1 cellular context compared by ENCODE assay signal in the genomic region with DNA sequence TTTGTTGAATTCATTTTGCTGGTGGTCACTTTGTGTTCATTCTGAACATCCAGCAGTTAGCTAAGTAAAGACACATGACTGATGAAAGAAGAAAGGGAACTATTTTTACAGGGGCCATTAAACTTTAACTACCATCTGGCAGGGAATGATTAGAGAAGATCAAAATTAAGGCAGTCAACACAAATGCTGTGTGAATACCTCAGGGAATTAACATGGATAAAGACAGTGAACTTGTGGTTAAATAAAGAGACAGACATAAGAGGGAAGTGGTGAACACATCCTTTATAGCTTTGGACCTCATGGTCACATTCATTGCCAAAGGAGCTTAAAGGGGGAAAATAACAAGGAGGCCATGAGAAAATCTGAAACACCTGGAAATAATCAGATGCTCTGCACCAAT.
TF ChIP-seq lines count a peak whose summit lies in the region.

No MANE protein-coding gene starts in this region.

TF ChIP-seq in HEK293, 187 proteins besides CTCF, POLR2A, EP300 and RAD21 (continued from another document and continues in another):
- TF ChIP-seq, protein P1, sequence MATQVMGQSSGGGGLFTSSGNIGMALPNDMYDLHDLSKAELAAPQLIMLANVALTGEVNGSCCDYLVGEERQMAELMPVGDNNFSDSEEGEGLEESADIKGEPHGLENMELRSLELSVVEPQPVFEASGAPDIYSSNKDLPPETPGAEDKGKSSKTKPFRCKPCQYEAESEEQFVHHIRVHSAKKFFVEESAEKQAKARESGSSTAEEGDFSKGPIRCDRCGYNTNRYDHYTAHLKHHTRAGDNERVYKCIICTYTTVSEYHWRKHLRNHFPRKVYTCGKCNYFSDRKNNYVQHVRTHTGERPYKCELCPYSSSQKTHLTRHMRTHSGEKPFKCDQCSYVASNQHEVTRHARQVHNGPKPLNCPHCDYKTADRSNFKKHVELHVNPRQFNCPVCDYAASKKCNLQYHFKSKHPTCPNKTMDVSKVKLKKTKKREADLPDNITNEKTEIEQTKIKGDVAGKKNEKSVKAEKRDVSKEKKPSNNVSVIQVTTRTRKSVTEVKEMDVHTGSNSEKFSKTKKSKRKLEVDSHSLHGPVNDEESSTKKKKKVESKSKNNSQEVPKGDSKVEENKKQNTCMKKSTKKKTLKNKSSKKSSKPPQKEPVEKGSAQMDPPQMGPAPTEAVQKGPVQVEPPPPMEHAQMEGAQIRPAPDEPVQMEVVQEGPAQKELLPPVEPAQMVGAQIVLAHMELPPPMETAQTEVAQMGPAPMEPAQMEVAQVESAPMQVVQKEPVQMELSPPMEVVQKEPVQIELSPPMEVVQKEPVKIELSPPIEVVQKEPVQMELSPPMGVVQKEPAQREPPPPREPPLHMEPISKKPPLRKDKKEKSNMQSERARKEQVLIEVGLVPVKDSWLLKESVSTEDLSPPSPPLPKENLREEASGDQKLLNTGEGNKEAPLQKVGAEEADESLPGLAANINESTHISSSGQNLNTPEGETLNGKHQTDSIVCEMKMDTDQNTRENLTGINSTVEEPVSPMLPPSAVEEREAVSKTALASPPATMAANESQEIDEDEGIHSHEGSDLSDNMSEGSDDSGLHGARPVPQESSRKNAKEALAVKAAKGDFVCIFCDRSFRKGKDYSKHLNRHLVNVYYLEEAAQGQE (tag by site-specific recombination; IDR thresholded peaks at IDR 0.05), result no peak
- TF ChIP-seq ZNF266 (tag by site-specific recombination; IDR thresholded peaks at IDR 0.05; ENCODE audit: low read depth), result no peak
- no peak for TF ChIP-seq ZNF664 (tag by site-specific recombination; IDR thresholded peaks at IDR 0.05)
- no peak for TF ChIP-seq ZNF155 (tag by site-specific recombination; IDR thresholded peaks at IDR 0.05)
- no peak for TF ChIP-seq ZNF610 (tag by site-specific recombination; IDR thresholded peaks at IDR 0.05; ENCODE audit: borderline replicate concordance)
- TF ChIP-seq ZNF776 (tag by site-specific recombination; IDR thresholded peaks at IDR 0.05; ENCODE audit: borderline replicate concordance), result no peak
- TF ChIP-seq, protein P2, sequence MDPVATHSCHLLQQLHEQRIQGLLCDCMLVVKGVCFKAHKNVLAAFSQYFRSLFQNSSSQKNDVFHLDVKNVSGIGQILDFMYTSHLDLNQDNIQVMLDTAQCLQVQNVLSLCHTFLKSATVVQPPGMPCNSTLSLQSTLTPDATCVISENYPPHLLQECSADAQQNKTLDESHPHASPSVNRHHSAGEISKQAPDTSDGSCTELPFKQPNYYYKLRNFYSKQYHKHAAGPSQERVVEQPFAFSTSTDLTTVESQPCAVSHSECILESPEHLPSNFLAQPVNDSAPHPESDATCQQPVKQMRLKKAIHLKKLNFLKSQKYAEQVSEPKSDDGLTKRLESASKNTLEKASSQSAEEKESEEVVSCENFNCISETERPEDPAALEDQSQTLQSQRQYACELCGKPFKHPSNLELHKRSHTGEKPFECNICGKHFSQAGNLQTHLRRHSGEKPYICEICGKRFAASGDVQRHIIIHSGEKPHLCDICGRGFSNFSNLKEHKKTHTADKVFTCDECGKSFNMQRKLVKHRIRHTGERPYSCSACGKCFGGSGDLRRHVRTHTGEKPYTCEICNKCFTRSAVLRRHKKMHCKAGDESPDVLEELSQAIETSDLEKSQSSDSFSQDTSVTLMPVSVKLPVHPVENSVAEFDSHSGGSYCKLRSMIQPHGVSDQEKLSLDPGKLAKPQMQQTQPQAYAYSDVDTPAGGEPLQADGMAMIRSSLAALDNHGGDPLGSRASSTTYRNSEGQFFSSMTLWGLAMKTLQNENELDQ (tag by site-specific recombination; IDR thresholded peaks at IDR 0.05; ENCODE audit: low read depth), result no peak
- no peak for TF ChIP-seq ZNF629 (tag by site-specific recombination; IDR thresholded peaks at IDR 0.05)
- TF ChIP-seq ZNF830 (tag by site-specific recombination; IDR thresholded peaks at IDR 0.05; ENCODE audit: low read depth), result no peak
- TF ChIP-seq ZNF549 (tag by site-specific recombination; IDR thresholded peaks at IDR 0.05), result no peak
- TF ChIP-seq KLF16 (tag by site-specific recombination; IDR thresholded peaks at IDR 0.05), result peak; percentile 24; the same call in 1 of the 2 replicates
- no peak for TF ChIP-seq ZNF701 (tag by site-specific recombination; IDR thresholded peaks at IDR 0.05)
- no peak for TF ChIP-seq SETDB1 (IDR thresholded peaks at IDR 0.05; ENCODE audit: insufficient read length, low read length)
- TF ChIP-seq ZNF311 (tag by site-specific recombination; IDR thresholded peaks at IDR 0.05; ENCODE audit: borderline replicate concordance), result no peak
- TF ChIP-seq SP2 (tag by site-specific recombination; IDR thresholded peaks at IDR 0.05), result peak; percentile 28; the same call in 1 of the 2 replicates
- no peak for TF ChIP-seq SALL2 (tag by site-specific recombination; IDR thresholded peaks at IDR 0.05; ENCODE audit: borderline replicate concordance)
- TF ChIP-seq ZNF24 (tag by site-specific recombination; IDR thresholded peaks at IDR 0.05), result peak; percentile 35; the same call in 1 of the 2 replicates
- TF ChIP-seq HOXD13 (CRISPR knock-in tag; IDR thresholded peaks at IDR 0.05; ENCODE audit: borderline replicate concordance), result peak; percentile 81
- no peak for TF ChIP-seq ZNF433 (tag by site-specific recombination; IDR thresholded peaks at IDR 0.05; ENCODE audit: low read depth)
- TF ChIP-seq ZNF302 (tag by site-specific recombination; IDR thresholded peaks at IDR 0.05; ENCODE audit: low read depth), result no peak
- peak; percentile 49; the same call in 1 of the 2 replicates for TF ChIP-seq SP7 (tag by site-specific recombination; IDR thresholded peaks at IDR 0.05)
- no peak for TF ChIP-seq BCL11B (tag by site-specific recombination; IDR thresholded peaks at IDR 0.05; ENCODE audit: low read depth)
- no peak for TF ChIP-seq GLIS2 (tag by site-specific recombination; IDR thresholded peaks at IDR 0.05)
- no peak for TF ChIP-seq SCRT2 (tag by site-specific recombination; IDR thresholded peaks at IDR 0.05)
- TF ChIP-seq, protein P3, sequence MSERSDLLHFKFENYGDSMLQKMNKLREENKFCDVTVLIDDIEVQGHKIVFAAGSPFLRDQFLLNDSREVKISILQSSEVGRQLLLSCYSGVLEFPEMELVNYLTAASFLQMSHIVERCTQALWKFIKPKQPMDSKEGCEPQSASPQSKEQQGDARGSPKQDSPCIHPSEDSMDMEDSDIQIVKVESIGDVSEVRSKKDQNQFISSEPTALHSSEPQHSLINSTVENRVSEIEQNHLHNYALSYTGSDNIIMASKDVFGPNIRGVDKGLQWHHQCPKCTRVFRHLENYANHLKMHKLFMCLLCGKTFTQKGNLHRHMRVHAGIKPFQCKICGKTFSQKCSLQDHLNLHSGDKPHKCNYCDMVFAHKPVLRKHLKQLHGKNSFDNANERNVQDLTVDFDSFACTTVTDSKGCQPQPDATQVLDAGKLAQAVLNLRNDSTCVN (tag by site-specific recombination; optimal IDR thresholded peaks at IDR 0.05), result no peak
- no peak for TF ChIP-seq ZNF670 (tag by site-specific recombination; IDR thresholded peaks at IDR 0.05; ENCODE audit: low read depth)
- no peak for TF ChIP-seq ZNF837 (tag by site-specific recombination; IDR thresholded peaks at IDR 0.05)
- TF ChIP-seq, protein P4, sequence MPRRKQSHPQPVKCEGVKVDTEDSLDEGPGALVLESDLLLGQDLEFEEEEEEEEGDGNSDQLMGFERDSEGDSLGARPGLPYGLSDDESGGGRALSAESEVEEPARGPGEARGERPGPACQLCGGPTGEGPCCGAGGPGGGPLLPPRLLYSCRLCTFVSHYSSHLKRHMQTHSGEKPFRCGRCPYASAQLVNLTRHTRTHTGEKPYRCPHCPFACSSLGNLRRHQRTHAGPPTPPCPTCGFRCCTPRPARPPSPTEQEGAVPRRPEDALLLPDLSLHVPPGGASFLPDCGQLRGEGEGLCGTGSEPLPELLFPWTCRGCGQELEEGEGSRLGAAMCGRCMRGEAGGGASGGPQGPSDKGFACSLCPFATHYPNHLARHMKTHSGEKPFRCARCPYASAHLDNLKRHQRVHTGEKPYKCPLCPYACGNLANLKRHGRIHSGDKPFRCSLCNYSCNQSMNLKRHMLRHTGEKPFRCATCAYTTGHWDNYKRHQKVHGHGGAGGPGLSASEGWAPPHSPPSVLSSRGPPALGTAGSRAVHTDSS (tag by site-specific recombination; IDR thresholded peaks at IDR 0.05), result no peak
- TF ChIP-seq ZNF274 (IDR thresholded peaks at IDR 0.05; ENCODE audit: low read length), result no peak
- TF ChIP-seq ZNF274 (tag by site-specific recombination; IDR thresholded peaks at IDR 0.05; ENCODE audit: borderline replicate concordance), result no peak
- no peak for TF ChIP-seq HOXA7 (CRISPR knock-in tag; IDR thresholded peaks at IDR 0.05; ENCODE audit: borderline replicate concordance)
- TF ChIP-seq ZNF596 (tag by site-specific recombination; IDR thresholded peaks at IDR 0.05), result no peak
- TF ChIP-seq ZNF654 (tag by site-specific recombination; IDR thresholded peaks at IDR 0.05; ENCODE audit: low read depth), result no peak
- TF ChIP-seq MZF1 (tag by site-specific recombination; IDR thresholded peaks at IDR 0.05; ENCODE audit: borderline replicate concordance), result no peak
- peak; percentile 32 for TF ChIP-seq SP3 (tag by site-specific recombination; IDR thresholded peaks at IDR 0.05)
- TF ChIP-seq, protein P5, sequence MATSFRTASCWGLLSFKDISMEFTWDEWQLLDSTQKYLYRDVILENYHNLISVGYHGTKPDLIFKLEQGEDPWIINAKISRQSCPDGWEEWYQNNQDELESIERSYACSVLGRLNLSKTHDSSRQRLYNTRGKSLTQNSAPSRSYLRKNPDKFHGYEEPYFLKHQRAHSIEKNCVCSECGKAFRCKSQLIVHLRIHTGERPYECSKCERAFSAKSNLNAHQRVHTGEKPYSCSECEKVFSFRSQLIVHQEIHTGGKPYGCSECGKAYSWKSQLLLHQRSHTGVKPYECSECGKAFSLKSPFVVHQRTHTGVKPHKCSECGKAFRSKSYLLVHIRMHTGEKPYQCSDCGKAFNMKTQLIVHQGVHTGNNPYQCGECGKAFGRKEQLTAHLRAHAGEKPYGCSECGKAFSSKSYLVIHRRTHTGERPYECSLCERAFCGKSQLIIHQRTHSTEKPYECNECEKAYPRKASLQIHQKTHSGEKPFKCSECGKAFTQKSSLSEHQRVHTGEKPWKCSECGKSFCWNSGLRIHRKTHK (tag by site-specific recombination; IDR thresholded peaks at IDR 0.05), result no peak
- TF ChIP-seq ZSCAN30 (tag by site-specific recombination; IDR thresholded peaks at IDR 0.05), result no peak
- no peak for TF ChIP-seq ZFHX2 (tag by site-specific recombination; conservative IDR thresholded peaks at IDR 0.05)
- TF ChIP-seq, protein P6, sequence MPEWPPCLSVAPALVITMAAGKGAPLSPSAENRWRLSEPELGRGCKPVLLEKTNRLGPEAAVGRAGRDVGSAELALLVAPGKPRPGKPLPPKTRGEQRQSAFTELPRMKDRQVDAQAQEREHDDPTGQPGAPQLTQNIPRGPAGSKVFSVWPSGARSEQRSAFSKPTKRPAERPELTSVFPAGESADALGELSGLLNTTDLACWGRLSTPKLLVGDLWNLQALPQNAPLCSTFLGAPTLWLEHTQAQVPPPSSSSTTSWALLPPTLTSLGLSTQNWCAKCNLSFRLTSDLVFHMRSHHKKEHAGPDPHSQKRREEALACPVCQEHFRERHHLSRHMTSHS (tag by site-specific recombination; IDR thresholded peaks at IDR 0.05), result no peak
- TF ChIP-seq, protein P7, sequence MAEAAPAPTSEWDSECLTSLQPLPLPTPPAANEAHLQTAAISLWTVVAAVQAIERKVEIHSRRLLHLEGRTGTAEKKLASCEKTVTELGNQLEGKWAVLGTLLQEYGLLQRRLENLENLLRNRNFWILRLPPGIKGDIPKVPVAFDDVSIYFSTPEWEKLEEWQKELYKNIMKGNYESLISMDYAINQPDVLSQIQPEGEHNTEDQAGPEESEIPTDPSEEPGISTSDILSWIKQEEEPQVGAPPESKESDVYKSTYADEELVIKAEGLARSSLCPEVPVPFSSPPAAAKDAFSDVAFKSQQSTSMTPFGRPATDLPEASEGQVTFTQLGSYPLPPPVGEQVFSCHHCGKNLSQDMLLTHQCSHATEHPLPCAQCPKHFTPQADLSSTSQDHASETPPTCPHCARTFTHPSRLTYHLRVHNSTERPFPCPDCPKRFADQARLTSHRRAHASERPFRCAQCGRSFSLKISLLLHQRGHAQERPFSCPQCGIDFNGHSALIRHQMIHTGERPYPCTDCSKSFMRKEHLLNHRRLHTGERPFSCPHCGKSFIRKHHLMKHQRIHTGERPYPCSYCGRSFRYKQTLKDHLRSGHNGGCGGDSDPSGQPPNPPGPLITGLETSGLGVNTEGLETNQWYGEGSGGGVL (tag by site-specific recombination; IDR thresholded peaks at IDR 0.05), result no peak
- TF ChIP-seq, protein P8, sequence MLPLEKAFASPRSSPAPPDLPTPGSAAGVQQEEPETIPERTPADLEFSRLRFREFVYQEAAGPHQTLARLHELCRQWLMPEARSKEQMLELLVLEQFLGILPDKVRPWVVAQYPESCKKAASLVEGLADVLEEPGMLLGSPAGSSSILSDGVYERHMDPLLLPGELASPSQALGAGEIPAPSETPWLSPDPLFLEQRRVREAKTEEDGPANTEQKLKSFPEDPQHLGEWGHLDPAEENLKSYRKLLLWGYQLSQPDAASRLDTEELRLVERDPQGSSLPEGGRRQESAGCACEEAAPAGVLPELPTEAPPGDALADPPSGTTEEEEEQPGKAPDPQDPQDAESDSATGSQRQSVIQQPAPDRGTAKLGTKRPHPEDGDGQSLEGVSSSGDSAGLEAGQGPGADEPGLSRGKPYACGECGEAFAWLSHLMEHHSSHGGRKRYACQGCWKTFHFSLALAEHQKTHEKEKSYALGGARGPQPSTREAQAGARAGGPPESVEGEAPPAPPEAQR (tag by site-specific recombination; IDR thresholded peaks at IDR 0.05), result no peak
- TF ChIP-seq SCRT1 (tag by site-specific recombination; IDR thresholded peaks at IDR 0.05; ENCODE audit: borderline replicate concordance), result no peak
- no peak for TF ChIP-seq GLI4 (tag by site-specific recombination; IDR thresholded peaks at IDR 0.05)
- no peak for TF ChIP-seq ZFP3 (tag by site-specific recombination; IDR thresholded peaks at IDR 0.05; ENCODE audit: low read depth)
- TF ChIP-seq IKZF3 (tag by site-specific recombination; IDR thresholded peaks at IDR 0.05), result no peak
- TF ChIP-seq ZNF132 (tag by site-specific recombination; IDR thresholded peaks at IDR 0.05; ENCODE audit: borderline replicate concordance), result no peak
- no peak for TF ChIP-seq ZNF37A (tag by site-specific recombination; IDR thresholded peaks at IDR 0.05)
- no peak for TF ChIP-seq ZNF530 (tag by site-specific recombination; IDR thresholded peaks at IDR 0.05; ENCODE audit: low read depth)
- TF ChIP-seq, protein P9, sequence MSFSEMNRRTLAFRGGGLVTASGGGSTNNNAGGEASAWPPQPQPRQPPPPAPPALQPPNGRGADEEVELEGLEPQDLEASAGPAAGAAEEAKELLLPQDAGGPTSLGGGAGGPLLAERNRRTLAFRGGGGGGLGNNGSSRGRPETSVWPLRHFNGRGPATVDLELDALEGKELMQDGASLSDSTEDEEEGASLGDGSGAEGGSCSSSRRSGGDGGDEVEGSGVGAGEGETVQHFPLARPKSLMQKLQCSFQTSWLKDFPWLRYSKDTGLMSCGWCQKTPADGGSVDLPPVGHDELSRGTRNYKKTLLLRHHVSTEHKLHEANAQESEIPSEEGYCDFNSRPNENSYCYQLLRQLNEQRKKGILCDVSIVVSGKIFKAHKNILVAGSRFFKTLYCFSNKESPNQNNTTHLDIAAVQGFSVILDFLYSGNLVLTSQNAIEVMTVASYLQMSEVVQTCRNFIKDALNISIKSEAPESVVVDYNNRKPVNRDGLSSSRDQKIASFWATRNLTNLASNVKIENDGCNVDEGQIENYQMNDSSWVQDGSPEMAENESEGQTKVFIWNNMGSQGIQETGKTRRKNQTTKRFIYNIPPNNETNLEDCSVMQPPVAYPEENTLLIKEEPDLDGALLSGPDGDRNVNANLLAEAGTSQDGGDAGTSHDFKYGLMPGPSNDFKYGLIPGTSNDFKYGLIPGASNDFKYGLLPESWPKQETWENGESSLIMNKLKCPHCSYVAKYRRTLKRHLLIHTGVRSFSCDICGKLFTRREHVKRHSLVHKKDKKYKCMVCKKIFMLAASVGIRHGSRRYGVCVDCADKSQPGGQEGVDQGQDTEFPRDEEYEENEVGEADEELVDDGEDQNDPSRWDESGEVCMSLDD (tag by site-specific recombination; IDR thresholded peaks at IDR 0.05), result no peak
